In the genomic region with DNA sequence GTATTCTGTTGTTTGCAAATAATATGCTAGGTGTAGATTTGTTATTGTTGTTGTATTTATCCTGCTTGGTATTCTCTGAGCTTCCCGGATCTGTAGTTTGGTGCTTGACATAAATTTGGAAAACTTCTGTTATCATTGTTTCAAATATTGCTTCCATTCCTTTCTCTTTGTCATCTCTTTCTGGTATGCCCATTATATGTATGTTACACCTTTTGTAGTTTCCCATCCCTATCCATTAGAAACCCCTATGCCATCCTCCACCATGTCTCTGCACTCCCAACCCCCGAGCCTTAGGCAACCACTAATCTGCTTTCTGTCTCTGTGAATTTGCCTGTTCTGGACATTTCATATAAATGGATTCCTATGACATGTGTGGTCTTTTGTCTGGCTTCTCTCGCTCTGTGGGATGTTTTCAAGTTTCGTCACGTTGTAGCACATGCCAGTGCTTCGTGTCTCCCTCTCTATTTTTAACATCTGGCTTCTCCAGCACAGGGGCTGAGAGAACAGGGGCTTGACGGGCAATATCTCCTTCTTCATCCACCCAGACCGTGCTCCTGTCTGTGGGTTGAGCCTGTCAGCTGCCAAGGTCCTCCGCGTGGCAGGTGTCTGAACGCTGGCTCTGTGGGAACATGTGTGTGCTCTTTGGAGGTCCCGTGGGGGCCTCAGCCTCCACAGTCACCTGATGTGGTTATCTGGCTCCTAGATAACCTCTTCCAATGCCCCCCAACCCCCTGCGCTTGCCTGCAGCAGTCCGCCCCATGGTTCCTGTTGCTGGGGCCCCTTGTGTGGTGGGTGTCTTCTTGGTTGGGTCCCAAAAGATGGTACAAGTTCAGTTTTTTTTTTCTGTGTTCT, we compare ENCODE assay signal across 19 cellular contexts. TPM values are rescaled to one million over a fixed set of nuclear protein-coding genes. Genes with fewer than 3 reads are reported as not detected.
A peak's percentile ranks its signal among the peaks of the same experiment; 100 is the strongest.
DNase-seq lines count a peak whose midpoint lies in the region; TF ChIP-seq lines count a peak whose summit lies in the region.
"Had no signal": no experiment of that assay in that cellular context is flagged by ENCODE, and none has a peak within 500 bp of the region (broad histone marks: within the 10 kb centered on the region; RNA-seq: fewer than 3 reads in every experiment).

No MANE protein-coding gene starts in this region.

- peaks cover 17% of the 10 kb centered on the region for H3K4me1 Mint-ChIP-seq in neural crest cell

- no peaks in the 10 kb centered on the region for H3K36me3 Mint-ChIP-seq in neural crest cell (ENCODE audit: low read depth)

- H3K27me3 Mint-ChIP-seq in neural crest cell (ENCODE audit: low read depth): no peaks in the 10 kb centered on the region

- peak overlapping the region; percentile 50 for H3K27ac Mint-ChIP-seq in neural crest cell (ENCODE audit: unreplicated experiment)

- H3K9me3 Mint-ChIP-seq in neural crest cell: no peaks in the 10 kb centered on the region

- TF ChIP-seq CTCF in neural crest cell (conservative IDR thresholded peaks at IDR 0.05): no peak

- no peak overlapping the region for H3K4me3 Mint-ChIP-seq in neural crest cell

- DNase-seq in NCI-H2171 treated with DMSO at 0.1 percent for 48 hours (lab: John Stamatoyannopoulos, UW) (peak; percentile 41), NCI-H2171 (lab: John Stamatoyannopoulos, UW) (no peak), amniotic epithelial cell (ENCODE audit: low read depth) (peak; percentile 35), neural crest cell (ENCODE audit: low read depth, low spot score) (no peak), amygdala (lab: John Stamatoyannopoulos, UW) (no peak), NCI-H510A (lab: John Stamatoyannopoulos, UW) (no peak), SW480 (ENCODE audit: low spot score) (no peak), GOT3 (lab: John Stamatoyannopoulos, UW) (no peak)
- DNase-seq: EL, H7, Karpas-422, MM.1S, NCI-H1092 treated with DMSO at 0.1 percent for 48 hours, NCI-H1694, NCI-H2107, NCI-H345, NCI-H69, SHP77, SK-N-SH had no signal

RNA-seq across cellular contexts. Expression of a gene that starts 32.8 kb away (rescaled TPM):
- 19.8 and 22.6 TPM in 2 replicates for total RNA-seq in neural crest cell

RNA-seq across cellular contexts. Expression of a gene that starts 40.3 kb away (rescaled TPM):
- 18.8 and 20.7 TPM in 2 replicates for total RNA-seq in neural crest cell

Comparison
In these comparisons a context has a peak if more than half of its experiments do, and no peak if none do; other contexts are left out.
1. DNase-seq: peak in NCI-H2171 treated with DMSO at 0.1 percent for 48 hours (single experiment) and amniotic epithelial cell (single experiment); none in NCI-H2171 (single experiment), neural crest cell (single experiment), amygdala (0 of 56), NCI-H510A (single experiment), SW480 (single experiment) and GOT3 (single experiment).